Comparison of ENCODE assay signal across 15 cellular contexts in genomic region chr21:45736042-45736704, GRCh38.
DNase-seq lines count a peak whose midpoint lies in the region; ATAC-seq, FAIRE-seq and TF ChIP-seq lines count a peak whose summit lies in the region.
"Had no signal": no experiment of that assay in that cellular context is flagged by ENCODE, and none has a peak within 500 bp of the region (broad histone marks: within the 10 kb centered on the region; RNA-seq: fewer than 3 reads in every experiment).

No MANE protein-coding gene starts in this region.

- no peaks in the 10 kb centered on the region for H3K9me3 Mint-ChIP-seq in MCF 10A (ENCODE audit: unreplicated experiment)

- POLR2A ChIA-PET in MCF 10A (lab: Yijun Ruan, JAX), result no interaction called here

- TF ChIP-seq CTCF in MCF 10A (IDR thresholded peaks at IDR 0.05; ENCODE audit: unreplicated experiment) (no peak), mammary epithelial cell (conservative IDR thresholded peaks at IDR 0.05 in 1 of 2, IDR thresholded peaks at IDR 0.05 in 1 of 2; ENCODE audit: extremely low read depth in 1 of 2, insufficient read depth in 1 of 2, low read depth in 1 of 2, low read length in 2 of 2) (no peak), GM20000 (IDR thresholded peaks at IDR 0.05; ENCODE audit: extremely low read depth, missing control alignments) (no peak)

- H3K27ac ChIP-seq in mammary epithelial cell (ENCODE audit: insufficient read depth, low read depth, low read length), result no peak overlapping the region
- H3K27ac ChIP-seq: GM23248 had no signal

- in situ Hi-C loops in mammary epithelial cell (cut with MboI; ENCODE audit: low sequenced_read_pairs in 2 of 2), result no loop called here

- no peak overlapping the region for H3K4me3 Mint-ChIP-seq in MCF 10A (ENCODE audit: unreplicated experiment)
- H3K4me3 Mint-ChIP-seq: CD14-positive monocyte had no signal

- dilution Hi-C loops in mammary epithelial cell (cut with HindIII; ENCODE audit: low sequenced_read_pairs), result no loop called here

- CTCF ChIA-PET in MCF 10A (lab: Yijun Ruan, JAX), result interaction anchor here (0.6 to 0.7 kb wide), 3 partner anchors 12 to 129 kb away, joined by 3 to 4 read pairs (median 3); no protein-coding TSS in a partner anchor
- CTCF ChIA-PET in mammary epithelial cell (lab: Charles Lee; ENCODE audit: low non-redundant PET), result no interaction called here

- H3K4me2 ChIP-seq in mammary epithelial cell (ENCODE audit: insufficient read depth, low read depth, low read length), result no peak overlapping the region

- H3K4me3 ChIP-seq in mammary epithelial cell (replicated peaks in 1 of 3; ENCODE audit: insufficient read depth in 1 of 3, low read depth in 2 of 3, low read length in 3 of 3), result no peak overlapping the region
- H3K4me3 ChIP-seq: GM23248 had no signal

- no peak overlapping the region for H3K27ac Mint-ChIP-seq in MCF 10A (ENCODE audit: low read depth, unreplicated experiment)

- H3K27me3 ChIP-seq in mammary epithelial cell (ENCODE audit: insufficient read depth, low read length), result no peaks in the 10 kb centered on the region

- H3K4me1 Mint-ChIP-seq in MCF 10A (ENCODE audit: insufficient read depth, unreplicated experiment), result no peaks in the 10 kb centered on the region
- H3K4me1 Mint-ChIP-seq: CD14-positive monocyte had no signal

- FAIRE-seq in HTR-8/SVneo (lab: Jason Lieb, UNC), result peak; percentile 23

- H2AFZ ChIP-seq in mammary epithelial cell (ENCODE audit: low read depth, low read length), result no peak overlapping the region
- H2AFZ ChIP-seq: GM23248 had no signal

- H3K36me3 ChIP-seq in mammary epithelial cell (ENCODE audit: insufficient read depth, low read length), result no peaks in the 10 kb centered on the region

- BruUV-seq in MCF 10A (replicated peaks; lab: Mats Ljungman, UMichigan) (no TSS peak), mammary epithelial cell (replicated peaks; lab: Mats Ljungman, UMichigan) (no TSS peak)

- H3K9ac ChIP-seq in mammary epithelial cell (ENCODE audit: insufficient read depth, low read length), result no peak overlapping the region
- H3K9ac ChIP-seq: GM23248 had no signal

- H3K27me3 Mint-ChIP-seq in MCF 10A (ENCODE audit: insufficient read depth, unreplicated experiment), result no peaks in the 10 kb centered on the region

- H3K4me1 ChIP-seq in mammary epithelial cell (ENCODE audit: insufficient read depth, low read length), result no peaks in the 10 kb centered on the region

- H3K9me3 ChIP-seq in mammary epithelial cell (replicated peaks; ENCODE audit: insufficient read depth, low read length), result no peaks in the 10 kb centered on the region

- TF ChIP-seq POLR2A in erythroblast (IDR thresholded peaks at IDR 0.05; ENCODE audit: low read length), result no peak

- no peaks in the 10 kb centered on the region for H4K20me1 ChIP-seq in mammary epithelial cell (ENCODE audit: insufficient read depth, low read length)

- no peaks in the 10 kb centered on the region for H3K36me3 Mint-ChIP-seq in MCF 10A (ENCODE audit: insufficient read depth, unreplicated experiment)
- H3K36me3 Mint-ChIP-seq: CD14-positive monocyte had no signal

- DNase-seq in MCF 10A (ENCODE audit: unreplicated experiment) (peak; percentile 43), mammary epithelial cell (no peak), HTR-8/SVneo (ENCODE audit: insufficient read length, low spot score) (no peak), RPMI8226 (peak; percentile 29), erythroblast (lab: John Stamatoyannopoulos, UW) (no peak), GM20000 (ENCODE audit: low spot score) (no peak)
- DNase-seq: DMS 273 treated with DMSO at 0.1 percent for 48 hours, GDM1, GM23248, HCEC 1CT, NCI-H1105, NCI-H2081 treated with DMSO at 0.1 percent for 48 hours, SHP77 treated with DMSO at 0.1 percent for 48 hours had no signal

- WGBS in mammary epithelial cell (ENCODE audit: low coverage, missing lambda C conversion rate), result 59% methylated on average over 8 of the region's 10 CpGs

- no peaks in the 10 kb centered on the region for H3K79me2 ChIP-seq in mammary epithelial cell (ENCODE audit: insufficient read depth, low read length)

- ATAC-seq in GM19467 (IDR thresholded peaks at IDR 0.05; ENCODE audit: unreplicated experiment), result no peak

- intact Hi-C loops in MCF 10A (cut with micrococcal nuclease) (no loop called here), mammary epithelial cell (cut with micrococcal nuclease) (no loop called here)

Comparison
In these comparisons a context has a peak if more than half of its experiments do, and no peak if none do; other contexts are left out.
1. DNase-seq: peak in MCF 10A (single experiment) and RPMI8226 (single experiment); none in mammary epithelial cell (single experiment), HTR-8/SVneo (single experiment), erythroblast (0 of 2) and GM20000 (single experiment).